ENCODE assay signal across 8 cellular contexts in genomic region chr11:62804310-62805043, GRCh38. TPM values are rescaled to one million over a fixed set of nuclear protein-coding genes. Genes with fewer than 3 reads are reported as not detected.
DNase-seq lines count a peak whose midpoint lies in the region; ATAC-seq and TF ChIP-seq lines count a peak whose summit lies in the region.

No MANE protein-coding gene starts in this region.

- peak overlapping the region; percentile 85 to 95 for H3K27ac ChIP-seq in coronary artery

- TF ChIP-seq CTCF in coronary artery (IDR thresholded peaks at IDR 0.05), result no peak

- H3K4me3 ChIP-seq in NT2/D1 (ENCODE audit: insufficient read length, low read depth) (peak overlapping the region; percentile 98), coronary artery (peak overlapping the region; percentile 88), mononuclear cell (ENCODE audit: low read length) (peak overlapping the region; percentile 94)

- peak; percentile 24 for ATAC-seq in GM19351 (IDR thresholded peaks at IDR 0.05; ENCODE audit: unreplicated experiment)
- no peak for ATAC-seq in GM21737 (IDR thresholded peaks at IDR 0.05; ENCODE audit: unreplicated experiment)
- no peak for ATAC-seq in HG02759 (IDR thresholded peaks at IDR 0.05; ENCODE audit: unreplicated experiment)

- H3K27me3 ChIP-seq in NT2/D1 (ENCODE audit: insufficient read depth, insufficient read length) (no peaks in the 10 kb centered on the region), mononuclear cell (ENCODE audit: insufficient read depth, low read length) (no peaks in the 10 kb centered on the region)

- DNase-seq in ACHN (peak; percentile 26), NT2/D1 (ENCODE audit: low read depth, low spot score) (no peak), coronary artery (ENCODE audit: low spot score) (no peak)
- DNase-seq in activated effector memory CD4-positive, alpha-beta T cell treated with anti-CD3 and anti-CD28 coated beads, Interleukin-2, amount 50 U/mL, for 16 hours, result no peak

- in situ Hi-C loops in ACHN (cut with HindIII; ENCODE audit: low pct_ligation_motif_present, low pct_unique_long_range_greater_than_20kb, low sequenced_read_pairs), result no loop called here

- H3K9me3 ChIP-seq in NT2/D1 (ENCODE audit: insufficient read depth, low read length) (no peaks in the 10 kb centered on the region), mononuclear cell (ENCODE audit: low read depth, low read length) (no peaks in the 10 kb centered on the region)

- peaks cover 7% of the 10 kb centered on the region for H3K4me1 ChIP-seq in NT2/D1 (ENCODE audit: insufficient read depth, insufficient read length)
- H3K4me1 ChIP-seq in mononuclear cell (ENCODE audit: insufficient read depth, low read length), result peaks cover 42% of the 10 kb centered on the region

- peaks cover 56% of the 10 kb centered on the region for H3K36me3 ChIP-seq in NT2/D1 (ENCODE audit: insufficient read depth, insufficient read length, low read length)

- H3K9ac ChIP-seq in NT2/D1 (ENCODE audit: insufficient read length, low read depth), result peak overlapping the region; percentile 96

RNA-seq across cellular contexts. Expression of gene NXF1, which starts 0.8 kb away (rescaled TPM):
- 169 TPM for total RNA-seq in mononuclear cell

RNA-seq across cellular contexts. Expression of gene TMEM223, which starts 12.7 kb away (rescaled TPM):
- total RNA-seq in mononuclear cell, result 8.5 TPM

RNA-seq across cellular contexts. Expression of gene TMEM179B, which starts 17.3 kb away (rescaled TPM):
- 25.8 TPM for total RNA-seq in mononuclear cell

RNA-seq across cellular contexts. Expression of gene STX5, which starts 27.4 kb away (rescaled TPM):
- 48.2 TPM for total RNA-seq in mononuclear cell

RNA-seq across cellular contexts. Expression of gene TEX54, which starts 28.2 kb away (rescaled TPM):
- total RNA-seq in mononuclear cell, result 2.4 TPM
